1 cellular context compared by ENCODE assay signal in genomic region chr1:228004887-228005462, GRCh38.
TF ChIP-seq lines count a peak whose summit lies in the region.

No MANE protein-coding gene starts in this region.

TF ChIP-seq in GM23338, 12 proteins besides CTCF, POLR2A, EP300 and RAD21:
- no peak for TF ChIP-seq REST (IDR thresholded peaks at IDR 0.05; ENCODE audit: unreplicated experiment)
- TF ChIP-seq EZH2 (IDR thresholded peaks at IDR 0.05; ENCODE audit: low read depth, unreplicated experiment), result peak; percentile 53
